1 cellular context compared by ENCODE assay signal in the genomic region with DNA sequence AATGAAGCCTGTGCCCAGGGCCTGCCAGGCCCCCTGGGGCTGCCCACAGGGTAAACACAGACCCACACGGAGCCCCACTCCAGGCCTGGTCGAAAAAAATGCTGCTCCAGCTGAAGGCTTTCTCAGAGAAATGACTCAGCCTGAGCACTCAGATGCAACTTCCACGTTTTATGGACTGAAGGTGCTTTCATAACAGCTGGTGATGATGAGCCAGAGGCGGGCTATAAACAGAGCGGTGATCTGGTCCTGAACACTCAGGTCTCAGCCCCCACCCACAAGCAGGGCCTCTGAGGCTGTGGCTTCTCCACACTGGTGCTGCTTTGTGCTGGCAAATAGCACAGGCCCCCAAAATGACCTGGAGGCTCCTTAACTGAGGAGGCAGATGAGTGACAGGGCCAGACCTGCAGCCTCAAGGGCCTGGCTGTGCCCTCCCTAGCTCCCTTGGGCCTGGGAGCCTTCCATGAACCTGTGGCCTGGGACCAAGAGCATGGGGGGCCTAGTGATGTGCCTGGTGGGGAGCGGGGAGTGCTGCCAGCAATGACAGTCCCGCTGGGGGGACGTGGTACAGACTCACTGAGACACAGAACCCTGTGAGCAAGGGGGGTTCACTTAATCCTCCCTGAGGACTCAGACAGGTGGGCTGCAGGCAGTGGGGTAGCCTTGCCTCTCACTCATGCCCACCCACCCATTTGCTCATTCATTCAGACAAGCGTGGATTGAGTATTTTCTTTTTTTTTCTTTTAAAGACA.
TF ChIP-seq lines count a peak whose summit lies in the region.

No MANE protein-coding gene starts in this region.

TF ChIP-seq in A549, 52 proteins besides CTCF, POLR2A, EP300 and RAD21 (continued from another document):
- peak; percentile 69 for TF ChIP-seq FOSL2 (IDR thresholded peaks at IDR 0.05)
- peak; percentile 75 for TF ChIP-seq FOSL2 (CRISPR knock-in tag; IDR thresholded peaks at IDR 0.05)
- TF ChIP-seq, protein P1, sequence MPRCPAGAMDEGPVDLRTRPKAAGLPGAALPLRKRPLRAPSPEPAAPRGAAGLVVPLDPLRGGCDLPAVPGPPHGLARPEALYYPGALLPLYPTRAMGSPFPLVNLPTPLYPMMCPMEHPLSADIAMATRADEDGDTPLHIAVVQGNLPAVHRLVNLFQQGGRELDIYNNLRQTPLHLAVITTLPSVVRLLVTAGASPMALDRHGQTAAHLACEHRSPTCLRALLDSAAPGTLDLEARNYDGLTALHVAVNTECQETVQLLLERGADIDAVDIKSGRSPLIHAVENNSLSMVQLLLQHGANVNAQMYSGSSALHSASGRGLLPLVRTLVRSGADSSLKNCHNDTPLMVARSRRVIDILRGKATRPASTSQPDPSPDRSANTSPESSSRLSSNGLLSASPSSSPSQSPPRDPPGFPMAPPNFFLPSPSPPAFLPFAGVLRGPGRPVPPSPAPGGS (IDR thresholded peaks at IDR 0.05) = no peak
- no peak for TF ChIP-seq HOXB5 (CRISPR knock-in tag; IDR thresholded peaks at IDR 0.05)
- TF ChIP-seq CBX2 (IDR thresholded peaks at IDR 0.05; ENCODE audit: borderline replicate concordance, low read depth) = no peak
- TF ChIP-seq ATOH8 (CRISPR knock-in tag; IDR thresholded peaks at IDR 0.05; ENCODE audit: low read depth) = no peak
